8 cellular contexts compared by ENCODE assay signal in genomic region chr18:80034852-80035406, GRCh38. TPM values are rescaled to one million over a fixed set of nuclear protein-coding genes. Genes with fewer than 3 reads are reported as not detected.
DNase-seq lines count a peak whose midpoint lies in the region; ATAC-seq and TF ChIP-seq lines count a peak whose summit lies in the region.

No MANE protein-coding gene starts in this region.

- peak overlapping the region; percentile 87 for H2AFZ ChIP-seq in PC-3 (ENCODE audit: low read length)
- peak overlapping the region; percentile 92 for H2AFZ ChIP-seq in trophoblast cell (ENCODE audit: insufficient read depth, low read length, poor library complexity)

- H3F3A ChIP-seq in PC-3 (ENCODE audit: low read length, unreplicated experiment): no peaks in the 10 kb centered on the region

- BruUV-seq in PC-3 (replicated peaks; lab: Mats Ljungman, UMichigan): TSS peak; percentile 46

- H2BK120ac ChIP-seq in trophoblast cell (ENCODE audit: insufficient read depth, low read length, poor library complexity): no peak overlapping the region

- peak overlapping the region; percentile 70 for H4K91ac ChIP-seq in trophoblast cell (ENCODE audit: low read depth, low read length)

- peak overlapping the region; percentile 72 for H4K8ac ChIP-seq in trophoblast cell (ENCODE audit: low read depth, low read length)

- H2BK12ac ChIP-seq in trophoblast cell (ENCODE audit: low read length): no peak overlapping the region

- no peak overlapping the region for H4K12ac ChIP-seq in trophoblast cell (ENCODE audit: low read depth, low read length)

- H3K36me3 ChIP-seq in PC-3 (ENCODE audit: low read depth, low read length) (peaks cover 11% of the 10 kb centered on the region; the same call in 1 of the 2 replicates), trophoblast cell (ENCODE audit: control insufficient read depth in 1 of 2, insufficient read depth in 2 of 2, low read length in 2 of 2) (peaks cover 4 to 10% of the 10 kb centered on the region in 2 experiments)

- H3K27me3 ChIP-seq in PC-3 (ENCODE audit: low read length) (no peaks in the 10 kb centered on the region), trophoblast cell (ENCODE audit: insufficient read depth, low read length) (no peaks in the 10 kb centered on the region)

- H3K4me3 ChIP-seq in PC-3 (ENCODE audit: low read length) (peak overlapping the region; percentile 97), trophoblast cell (ENCODE audit: low read depth, low read length) (peak overlapping the region; percentile 84)

- intact Hi-C loops in PC-3 (cut with micrococcal nuclease): loop anchor here (2.0 kb wide), 1 partner anchor 110 kb away; no protein-coding TSS in a partner anchor

- H3K23ac ChIP-seq in trophoblast cell (ENCODE audit: low read length): no peak overlapping the region

- H3K4me1 ChIP-seq in PC-3 (ENCODE audit: insufficient read depth, low read length): peaks cover 14% of the 10 kb centered on the region; the same call in 1 of the 2 replicates
- peaks cover 8% of the 10 kb centered on the region in 2 experiments for H3K4me1 ChIP-seq in trophoblast cell (ENCODE audit: control insufficient read depth in 1 of 2, insufficient read depth in 2 of 2, low read length in 2 of 2)

- peaks cover 40% of the 10 kb centered on the region for H3K79me2 ChIP-seq in PC-3 (ENCODE audit: low read length)
- H3K79me2 ChIP-seq in trophoblast cell (ENCODE audit: control insufficient read depth, insufficient read depth, low read length, poor library complexity): peaks cover 8% of the 10 kb centered on the region

- peak overlapping the region; percentile 53 for H3K4ac ChIP-seq in trophoblast cell (ENCODE audit: low read depth, low read length)

- H3K27ac ChIP-seq in PC-3 (ENCODE audit: low read length): peak overlapping the region; percentile 54
- H3K27ac ChIP-seq in epithelial cell of prostate: peak overlapping the region; percentile 60
- peak overlapping the region; percentile 84 for H3K27ac ChIP-seq in trophoblast cell (ENCODE audit: low read depth, low read length)

- peaks cover 9% of the 10 kb centered on the region for H3K79me1 ChIP-seq in trophoblast cell (ENCODE audit: low read length)

- H2AK5ac ChIP-seq in trophoblast cell (ENCODE audit: low read length): no peak overlapping the region

- no peak for ATAC-seq in PC-3
- ATAC-seq in GM18868 (IDR thresholded peaks at IDR 0.05; ENCODE audit: unreplicated experiment): no peak
- no peak for ATAC-seq in GM21526 (IDR thresholded peaks at IDR 0.05; ENCODE audit: low FRiP score, unreplicated experiment)

- no peak overlapping the region for H2BK5ac ChIP-seq in trophoblast cell (ENCODE audit: low read depth, low read length, poor library complexity)

- no peak overlapping the region for H3K18ac ChIP-seq in trophoblast cell (ENCODE audit: low read length)

- H4K20me1 ChIP-seq in PC-3 (ENCODE audit: low read length): peaks cover 6% of the 10 kb centered on the region; the same call in 1 of the 2 replicates

- no peaks in the 10 kb centered on the region for H3K9me2 ChIP-seq in PC-3 (replicated peaks; ENCODE audit: low read length)

- H3K9ac ChIP-seq in PC-3 (ENCODE audit: low read length) (peak overlapping the region; percentile 88), trophoblast cell (ENCODE audit: low read length) (peak overlapping the region; percentile 73)

- DNase-seq in GM03348 (ENCODE audit: low spot score): peak; percentile 19
- peak; percentile 4 for DNase-seq in PC-3
- no peak for DNase-seq in epithelial cell of prostate (ENCODE audit: low read depth, low spot score)
- no peak for DNase-seq in trophoblast cell
- DNase-seq in NCI-H524 (lab: John Stamatoyannopoulos, UW): no peak
- no peak for DNase-seq in NCI-H1694 (lab: John Stamatoyannopoulos, UW)

- CTCF ChIA-PET in PC-3 (lab: Charles Lee): interaction anchor here (0.7 kb wide), 1 partner anchor 91 kb away, joined by 3 read pairs; no protein-coding TSS in a partner anchor

- TF ChIP-seq CTCF in PC-3 (conservative IDR thresholded peaks at IDR 0.05; ENCODE audit: low read depth, low read length): 0 out of 2 replicates have a peak, but pooled peaks have one; percentile 5

- H3K9me3 ChIP-seq in PC-3 (ENCODE audit: low read length) (no peaks in the 10 kb centered on the region), trophoblast cell (ENCODE audit: insufficient read depth, low read depth, low read length) (peaks cover 2% of the 10 kb centered on the region)

- POLR2A ChIA-PET in PC-3 (lab: Charles Lee; ENCODE audit: unreplicated experiment): no interaction called here

- H3K4me2 ChIP-seq in PC-3 (ENCODE audit: low read length): peak overlapping the region; percentile 96
- H3K4me2 ChIP-seq in trophoblast cell (ENCODE audit: low read length): peak overlapping the region; percentile 72

- no peak overlapping the region for H3K14ac ChIP-seq in trophoblast cell (ENCODE audit: low read length)

- no CpG with 5 or more reads among the region's 8 CpGs for WGBS in trophoblast cell (ENCODE audit: extremely low coverage, insufficient coverage, insufficient read length)

RNA-seq across cellular contexts. Expression of gene RBFA, which starts 0.7 kb away (rescaled TPM):
- total RNA-seq in PC-3 (2014; rRNA removed): 38.9 and 50.7 TPM in 2 replicates
- polyA plus RNA-seq in trophoblast cell (2013): 18.6 and 19.1 TPM in 2 replicates

RNA-seq across cellular contexts. Expression of gene TXNL4A, which starts 46.6 kb away (rescaled TPM):
- 148 and 159 TPM in 2 replicates for total RNA-seq in PC-3 (2014; rRNA removed)
- polyA plus RNA-seq in trophoblast cell (2013): 82.5 and 87.8 TPM in 2 replicates

Comparison
In these comparisons a context has a peak if more than half of its experiments do, and no peak if none do; other contexts are left out.
1. DNase-seq: peak in GM03348 (single experiment) and PC-3 (single experiment); none in epithelial cell of prostate (single experiment), trophoblast cell (0 of 2), NCI-H524 (0 of 2) and NCI-H1694 (single experiment).
2. Peak in every context shown above with its lines, with median percentiles within 50 percentile points of each other: H3K27ac ChIP-seq.